In genomic region chr1:186802388-186802787, GRCh38 we compare ENCODE assay signal across 33 cellular contexts. TPM values are rescaled to one million over a fixed set of nuclear protein-coding genes. Genes with fewer than 3 reads are reported as not detected.
"Had no signal": no experiment of that assay in that cellular context is flagged by ENCODE, and none has a peak within 500 bp of the region (broad histone marks: within the 10 kb centered on the region; RNA-seq: fewer than 3 reads in every experiment).

No MANE protein-coding gene starts in this region.

- H3K27ac ChIP-seq: brain microvascular endothelial cell, gastrocnemius medialis, hepatocyte, left ventricle myocardium inferior, ovary, uterus had no signal

- H3K4me1 ChIP-seq: gastrocnemius medialis, left ventricle myocardium inferior, uterus had no signal

- H3K4me3 ChIP-seq: gastrocnemius medialis, hepatocyte, left ventricle myocardium inferior, lung, mucosa of descending colon, ovary, smooth muscle cell, uterus had no signal

- H3K36me3 Mint-ChIP-seq: activated CD4-positive, alpha-beta memory T cell treated with anti-CD3 and anti-CD28 coated beads for 36 hours; activated naive CD8-positive, alpha-beta T cell treated with anti-CD3 and anti-CD28 coated beads for 36 hours; stimulated activated memory B cell treated with anti-CD40 and anti-IgM and Interleukin-4, amounts not matched to agents 10 μg/mL and 1 μg/mL and 100 μg/mL, for 72 hours; type B pancreatic cell had no signal

- H3K27me3 ChIP-seq: brain microvascular endothelial cell, gastrocnemius medialis, hepatocyte, ovary, uterus had no signal

- H3K27me3 Mint-ChIP-seq: activated CD4-positive, alpha-beta memory T cell treated with anti-CD3 and anti-CD28 coated beads for 36 hours; activated naive CD8-positive, alpha-beta T cell treated with anti-CD3 and anti-CD28 coated beads for 36 hours; progenitor cell of endocrine pancreas; stimulated activated memory B cell treated with anti-CD40 and anti-IgM and Interleukin-4, amounts not matched to agents 10 μg/mL and 1 μg/mL and 100 μg/mL, for 72 hours; stimulated activated naive CD8-positive, alpha-beta T cell treated with anti-CD3 and anti-CD28 coated beads, Interleukin-15, amount 100 ng/mL, for 72 hours; type B pancreatic cell had no signal

- DNase-seq: activated CD4-positive, alpha-beta memory T cell treated with anti-CD3 and anti-CD28 coated beads for 36 hours; activated CD4-positive, alpha-beta T cell treated with anti-CD3 and anti-CD28 coated beads, Interleukin-2, amount 10 ng/mL, durations not matched to agents 24 days and 14 days; activated CD4-positive, CD25-positive, alpha-beta regulatory T cell treated with anti-CD3 and anti-CD28 coated beads, Interleukin-2, amount 50 U/mL, for 72 hours; activated CD8-positive, alpha-beta memory T cell treated with anti-CD3 and anti-CD28 coated beads, Interleukin-2, amount 50 U/mL, for 4 hours; activated effector memory CD4-positive, alpha-beta T cell treated with anti-CD3 and anti-CD28 coated beads, Interleukin-2, amount 50 U/mL, for 16 hours; activated naive CD4-positive, alpha-beta T cell treated with anti-CD3 and anti-CD28 coated beads for 36 hours; activated naive CD8-positive, alpha-beta T cell treated with anti-CD3 and anti-CD28 coated beads for 36 hours; activated T-cell treated with anti-CD3 and anti-CD28 coated beads, Interleukin-2, amount 50 U/mL, for 1 hour; amniotic stem cell; brain microvascular endothelial cell; caudate nucleus; gastrocnemius medialis; islet precursor cell; left ventricle myocardium inferior; mucosa of descending colon; nephron progenitor cell; ovary; stimulated activated CD4-positive, alpha-beta T cell treated with anti-CD3 and anti-CD28 coated beads, Interleukin-1b, Interleukin-23, amount 100 ng/mL, for 48 hours; stimulated activated CD4-positive, alpha-beta T cell treated with anti-CD3 and anti-CD28 coated beads, Interleukin-4, amount 100 ng/mL, for 4 hours; stimulated activated CD8-positive, alpha-beta memory T cell treated with anti-CD3 and anti-CD28 coated beads, Interleukin-4, amount 100 ng/mL, for 48 hours; stimulated activated naive CD8-positive, alpha-beta T cell treated with anti-CD3 and anti-CD28 coated beads, Interleukin-15, amount 100 ng/mL, for 72 hours; substantia nigra; T-helper 9 cell; uterus had no signal

- H3K36me3 ChIP-seq: brain microvascular endothelial cell, gastrocnemius medialis, left ventricle myocardium inferior, ovary, uterus had no signal

- H3K4me1 Mint-ChIP-seq: activated CD4-positive, alpha-beta T cell treated with anti-CD3 and anti-CD28 coated beads, Interleukin-2, amount 10 ng/mL, durations not matched to agents 24 days and 14 days; activated naive CD8-positive, alpha-beta T cell treated with anti-CD3 and anti-CD28 coated beads for 36 hours; nephron progenitor cell; stimulated activated memory B cell treated with anti-CD40 and anti-IgM and Interleukin-4, amounts not matched to agents 10 μg/mL and 1 μg/mL and 100 μg/mL, for 72 hours; stimulated activated naive CD8-positive, alpha-beta T cell treated with anti-CD3 and anti-CD28 coated beads, Interleukin-15, amount 100 ng/mL, for 72 hours had no signal

- H3K4me3 Mint-ChIP-seq: activated CD4-positive, alpha-beta memory T cell treated with anti-CD3 and anti-CD28 coated beads for 36 hours; activated CD4-positive, alpha-beta T cell treated with anti-CD3 and anti-CD28 coated beads, Interleukin-2, amount 10 ng/mL, durations not matched to agents 24 days and 14 days; activated naive CD4-positive, alpha-beta T cell treated with anti-CD3 and anti-CD28 coated beads for 36 hours; activated naive CD8-positive, alpha-beta T cell treated with anti-CD3 and anti-CD28 coated beads for 36 hours; activated T-helper 1 cell treated with anti-CD3 and anti-CD28 coated beads, Interleukin-12 subunit alpha, Interleukin-12 subunit beta, Interleukin-2, Interleukin-4 antibody, amounts not matched to agents 30 ng/mL and 10 ng/mL and 1 ng/mL, durations not matched to agents 14 hours and 24 hours and 36 hours; nephron progenitor cell; stimulated activated memory B cell treated with anti-CD40 and anti-IgM and Interleukin-4, amounts not matched to agents 10 μg/mL and 1 μg/mL and 100 μg/mL, for 72 hours; stimulated activated naive CD8-positive, alpha-beta T cell treated with anti-CD3 and anti-CD28 coated beads, Interleukin-15, amount 100 ng/mL, for 72 hours; T-helper 1 cell treated with Interleukin-12 subunit alpha and Interleukin-12 subunit beta and Interleukin-4 antibody, amounts not matched to agents 30 μg/mL and 1 μg/mL, for 36 hours; type B pancreatic cell had no signal

- H3K79me2 ChIP-seq: hepatocyte had no signal

- H2AFZ ChIP-seq: hepatocyte had no signal

- H3K9me3 ChIP-seq: gastrocnemius medialis, left ventricle myocardium inferior, mucosa of descending colon, ovary, uterus had no signal

- H3K27ac Mint-ChIP-seq: activated CD4-positive, alpha-beta memory T cell treated with anti-CD3 and anti-CD28 coated beads for 36 hours; activated CD4-positive, alpha-beta T cell treated with anti-CD3 and anti-CD28 coated beads, Interleukin-2, amount 10 ng/mL, durations not matched to agents 24 days and 14 days; activated naive CD4-positive, alpha-beta T cell treated with anti-CD3 and anti-CD28 coated beads for 36 hours; activated naive CD8-positive, alpha-beta T cell treated with anti-CD3 and anti-CD28 coated beads for 36 hours; activated T-helper 1 cell treated with anti-CD3 and anti-CD28 coated beads, Interleukin-12 subunit alpha, Interleukin-12 subunit beta, Interleukin-2, Interleukin-4 antibody, amounts not matched to agents 30 ng/mL and 10 ng/mL and 1 ng/mL, durations not matched to agents 14 hours and 24 hours and 36 hours; nephron progenitor cell; progenitor cell of endocrine pancreas; stimulated activated memory B cell treated with anti-CD40 and anti-IgM and Interleukin-4, amounts not matched to agents 10 μg/mL and 1 μg/mL and 100 μg/mL, for 72 hours; stimulated activated naive CD8-positive, alpha-beta T cell treated with anti-CD3 and anti-CD28 coated beads, Interleukin-15, amount 100 ng/mL, for 72 hours; T-helper 1 cell treated with Interleukin-12 subunit alpha and Interleukin-12 subunit beta and Interleukin-4 antibody, amounts not matched to agents 30 μg/mL and 1 μg/mL, for 36 hours; type B pancreatic cell had no signal

- H3K4me2 ChIP-seq: hepatocyte, smooth muscle cell had no signal

- H3K9me3 Mint-ChIP-seq: activated CD4-positive, alpha-beta memory T cell treated with anti-CD3 and anti-CD28 coated beads for 36 hours; activated CD4-positive, alpha-beta T cell treated with anti-CD3 and anti-CD28 coated beads, Interleukin-2, amount 10 ng/mL, durations not matched to agents 24 days and 14 days; activated naive CD4-positive, alpha-beta T cell treated with anti-CD3 and anti-CD28 coated beads for 36 hours; activated naive CD8-positive, alpha-beta T cell treated with anti-CD3 and anti-CD28 coated beads for 36 hours; activated T-helper 1 cell treated with anti-CD3 and anti-CD28 coated beads, Interleukin-12 subunit alpha, Interleukin-12 subunit beta, Interleukin-2, Interleukin-4 antibody, amounts not matched to agents 30 ng/mL and 10 ng/mL and 1 ng/mL, durations not matched to agents 14 hours and 24 hours and 36 hours; nephron progenitor cell; stimulated activated memory B cell treated with anti-CD40 and anti-IgM and Interleukin-4, amounts not matched to agents 10 μg/mL and 1 μg/mL and 100 μg/mL, for 72 hours; stimulated activated naive CD8-positive, alpha-beta T cell treated with anti-CD3 and anti-CD28 coated beads, Interleukin-15, amount 100 ng/mL, for 72 hours; T-helper 1 cell treated with Interleukin-12 subunit alpha and Interleukin-12 subunit beta and Interleukin-4 antibody, amounts not matched to agents 30 μg/mL and 1 μg/mL, for 36 hours; type B pancreatic cell had no signal

RNA-seq across cellular contexts. Expression of gene PLA2G4A, which starts 26.4 kb away (rescaled TPM):
- total RNA-seq: myocyte had no signal
